8 cellular contexts compared by ENCODE assay signal in genomic region chr4:4145622-4146021, GRCh38.
A peak's percentile ranks its signal among the peaks of the same experiment; 100 is the strongest.
DNase-seq lines count a peak whose midpoint lies in the region; ATAC-seq and TF ChIP-seq lines count a peak whose summit lies in the region.
"Not testable (repeated sequence)": the region's sequence is repeated elsewhere in the genome, so short reads cannot be mapped to it uniquely, and the experiment has no call there.

No MANE protein-coding gene starts in this region.

- H3K27ac ChIP-seq in CD4-positive, CD25-positive, alpha-beta regulatory T cell (ENCODE audit: insufficient read depth, low read length, poor library complexity, severe bottlenecking); brain microvascular endothelial cell: not testable (repeated sequence)

- H3K4me3 ChIP-seq in CD4-positive, CD25-positive, alpha-beta regulatory T cell (ENCODE audit: low read depth, low read length); HAP-1; brain microvascular endothelial cell (ENCODE audit: low read depth, low read length): not testable (repeated sequence)

- peaks cover 29% of the 10 kb centered on the region for H3K27me3 Mint-ChIP-seq in CD4-positive, CD25-positive, alpha-beta regulatory T cell
- not testable (repeated sequence) for H3K27me3 Mint-ChIP-seq in activated CD4-positive, alpha-beta memory T cell treated with anti-CD3 and anti-CD28 coated beads, Interleukin-2, amount 10 ng/mL, durations not matched to agents 7 days and 5 days
- H3K27me3 Mint-ChIP-seq in neural crest cell (ENCODE audit: low read depth) = peaks cover 36% of the 10 kb centered on the region

- H3K9me3 ChIP-seq in CD4-positive, CD25-positive, alpha-beta regulatory T cell (ENCODE audit: control insufficient read depth in 2 of 2, low read length in 2 of 2); HAP-1: not testable (repeated sequence)

- not testable (repeated sequence) for H3K36me3 ChIP-seq in CD4-positive, CD25-positive, alpha-beta regulatory T cell (ENCODE audit: control insufficient read depth, insufficient read depth, low read length); HAP-1 (replicated peaks); brain microvascular endothelial cell (replicated peaks)

- CTCF ChIA-PET in activated CD4-positive, alpha-beta memory T cell treated with anti-CD3 and anti-CD28 coated beads, Interleukin-2, amount 10 ng/mL, durations not matched to agents 7 days and 5 days (lab: Charles Lee) = not testable (repeated sequence)

- H3K9me3 Mint-ChIP-seq in CD4-positive, CD25-positive, alpha-beta regulatory T cell; activated CD4-positive, alpha-beta memory T cell treated with anti-CD3 and anti-CD28 coated beads, Interleukin-2, amount 10 ng/mL, durations not matched to agents 7 days and 5 days; neural crest cell: not testable (repeated sequence)

- ATAC-seq in CD4-positive, CD25-positive, alpha-beta regulatory T cell (ENCODE audit: low read depth in 2 of 2) = not testable (repeated sequence)

- not testable (repeated sequence) for H3K4me3 Mint-ChIP-seq in CD4-positive, CD25-positive, alpha-beta regulatory T cell; activated CD4-positive, alpha-beta memory T cell treated with anti-CD3 and anti-CD28 coated beads, Interleukin-2, amount 10 ng/mL, durations not matched to agents 7 days and 5 days; neural crest cell

- POLR2A ChIA-PET in activated CD4-positive, alpha-beta memory T cell treated with anti-CD3 and anti-CD28 coated beads, Interleukin-2, amount 10 ng/mL, durations not matched to agents 7 days and 5 days (lab: Charles Lee) = not testable (repeated sequence)

- H3K27ac Mint-ChIP-seq in CD4-positive, CD25-positive, alpha-beta regulatory T cell; activated CD4-positive, alpha-beta memory T cell treated with anti-CD3 and anti-CD28 coated beads, Interleukin-2, amount 10 ng/mL, durations not matched to agents 7 days and 5 days; neural crest cell (ENCODE audit: unreplicated experiment): not testable (repeated sequence)

- DNase-seq in CD4-positive, CD25-positive, alpha-beta regulatory T cell = peak in 2 of 3 donors; percentile 10 to 33
- DNase-seq in HAP-1 (ENCODE audit: low spot score in 2 of 2) = peak; percentile 7 to 80
- peak; percentile 2 to 31 for DNase-seq in NCI-H524 (lab: John Stamatoyannopoulos, UW)
- peak; percentile 42 for DNase-seq in activated CD4-positive, alpha-beta memory T cell treated with anti-CD3 and anti-CD28 coated beads, Interleukin-2, amount 10 ng/mL, durations not matched to agents 7 days and 5 days
- DNase-seq in brain microvascular endothelial cell = peak; percentile 12
- peak; percentile 4 for DNase-seq in globus pallidus (ENCODE audit: low spot score)
- DNase-seq in neural crest cell (ENCODE audit: low read depth, low spot score) = peak; percentile 40
- DNase-seq in stimulated activated CD4-positive, alpha-beta T cell treated with anti-CD3 and anti-CD28 coated beads, Interleukin-4, amount 100 ng/mL, for 24 hours = peak; percentile 31

- H3K4me1 ChIP-seq in CD4-positive, CD25-positive, alpha-beta regulatory T cell (ENCODE audit: control insufficient read depth, insufficient read depth, low read length, poor library complexity, severe bottlenecking); HAP-1: not testable (repeated sequence)

- not testable (repeated sequence) for H3K4me1 Mint-ChIP-seq in CD4-positive, CD25-positive, alpha-beta regulatory T cell; activated CD4-positive, alpha-beta memory T cell treated with anti-CD3 and anti-CD28 coated beads, Interleukin-2, amount 10 ng/mL, durations not matched to agents 7 days and 5 days; neural crest cell

- not testable (repeated sequence) for H3K36me3 Mint-ChIP-seq in CD4-positive, CD25-positive, alpha-beta regulatory T cell; activated CD4-positive, alpha-beta memory T cell treated with anti-CD3 and anti-CD28 coated beads, Interleukin-2, amount 10 ng/mL, durations not matched to agents 7 days and 5 days (ENCODE audit: low read depth); neural crest cell (ENCODE audit: low read depth)

- in situ Hi-C loops in HAP-1 (cut with MboI; ENCODE audit: low sequenced_read_pairs); brain microvascular endothelial cell (cut with HindIII; ENCODE audit: low pct_ligation_motif_present, low sequenced_read_pairs): not testable (repeated sequence)

- not testable (repeated sequence) for H3K27me3 ChIP-seq in CD4-positive, CD25-positive, alpha-beta regulatory T cell (ENCODE audit: control insufficient read depth, insufficient read depth, low read length); HAP-1 (ENCODE audit: low read depth); brain microvascular endothelial cell (replicated peaks)

- TF ChIP-seq CTCF in brain microvascular endothelial cell (IDR thresholded peaks at IDR 0.05; ENCODE audit: low read depth, low read length, missing control alignments) (peak; percentile 52), neural crest cell (conservative IDR thresholded peaks at IDR 0.05) (peak; percentile 62)
